Comparison of ENCODE assay signal across 14 cellular contexts in the genomic region with DNA sequence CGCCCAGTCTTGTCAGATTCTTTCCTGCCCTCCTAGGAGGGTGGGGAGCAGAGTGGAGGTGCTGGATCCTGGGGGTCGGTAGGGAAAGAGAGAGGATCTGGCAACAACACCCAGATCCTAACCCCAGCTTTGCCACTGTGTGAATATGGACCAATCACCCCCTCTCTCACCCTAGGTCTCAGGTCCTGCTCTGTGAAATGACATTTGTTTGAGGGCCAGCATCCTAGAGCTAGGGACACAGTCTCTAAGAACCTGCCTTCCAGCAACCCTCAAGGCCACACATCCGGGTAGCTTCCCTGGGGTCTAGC. TPM values are rescaled to one million over a fixed set of nuclear protein-coding genes. Genes with fewer than 3 reads are reported as not detected.
DNase-seq lines count a peak whose midpoint lies in the region; ATAC-seq, FAIRE-seq and TF ChIP-seq lines count a peak whose summit lies in the region.
"Had no signal": no experiment of that assay in that cellular context is flagged by ENCODE, and none has a peak within 500 bp of the region (broad histone marks: within the 10 kb centered on the region; RNA-seq: fewer than 3 reads in every experiment).

No MANE protein-coding gene starts in this region.

- no peak overlapping the region for H3K9ac ChIP-seq in astrocyte (ENCODE audit: low read length)
- H3K9ac ChIP-seq: KMS-11 had no signal

- H3K4me3 ChIP-seq in HEK293 (ENCODE audit: low read depth, low read length) (no peak overlapping the region), astrocyte (ENCODE audit: insufficient read depth, low read depth, low read length) (no peak overlapping the region)

- POLR2A ChIA-PET in HEK293 (lab: Yijun Ruan, JAX) = interaction anchor here (0.6 to 1.9 kb wide), 8 partner anchors 9 to 68 kb away, joined by 3 to 20 read pairs (median 4); a partner anchor contains a TSS

- TF ChIP-seq CTCF in HEK293 (tag by site-specific recombination; IDR thresholded peaks at IDR 0.05) (no peak), astrocyte (IDR thresholded peaks at IDR 0.05; ENCODE audit: insufficient read depth, low read depth, low read length) (no peak), GM10266 (IDR thresholded peaks at IDR 0.05; ENCODE audit: control insufficient read depth, insufficient read depth, low read depth, missing control alignments) (no peak)

- peaks cover 10% of the 10 kb centered on the region for H3K4me1 Mint-ChIP-seq in astrocyte (ENCODE audit: low read depth, unreplicated experiment)
- peaks cover 8% of the 10 kb centered on the region for H3K4me1 Mint-ChIP-seq in stimulated activated memory B cell treated with anti-CD40 and anti-IgM and Interleukin-4, amounts not matched to agents 10 μg/mL and 1 μg/mL and 100 μg/mL, for 72 hours
- H3K4me1 Mint-ChIP-seq in T-helper 2 cell treated with Interferon-gamma antibody and Interleukin-4, amounts not matched to agents 5 μg/mL and 100 μg/mL, for 36 hours (ENCODE audit: low read depth) = no peaks in the 10 kb centered on the region

- H2AFZ ChIP-seq in astrocyte (ENCODE audit: low read depth, low read length) = peak overlapping the region; percentile 3

- no peak overlapping the region for H3K4me3 Mint-ChIP-seq in astrocyte (ENCODE audit: unreplicated experiment)
- no peak overlapping the region for H3K4me3 Mint-ChIP-seq in stimulated activated memory B cell treated with anti-CD40 and anti-IgM and Interleukin-4, amounts not matched to agents 10 μg/mL and 1 μg/mL and 100 μg/mL, for 72 hours
- H3K4me3 Mint-ChIP-seq in T-helper 2 cell treated with Interferon-gamma antibody and Interleukin-4, amounts not matched to agents 5 μg/mL and 100 μg/mL, for 36 hours = no peak overlapping the region
- H3K4me3 Mint-ChIP-seq: activated naive CD8-positive, alpha-beta T cell treated with anti-CD3 and anti-CD28 coated beads, Interleukin-2, amount 10 ng/mL, durations not matched to agents 7 days and 5 days; nephron progenitor cell had no signal

- no peak for DNase-seq in astrocyte (ENCODE audit: low read depth)
- peak; percentile 48 for DNase-seq in islet precursor cell
- no peak for DNase-seq in hepatic stellate cell (ENCODE audit: low spot score)
- DNase-seq in T-helper 2 cell treated with Interferon-gamma antibody and Interleukin-4, amounts not matched to agents 5 μg/mL and 100 μg/mL, for 36 hours (ENCODE audit: low spot score) = no peak
- DNase-seq in GM10266 (ENCODE audit: extremely low spot score) = no peak
- DNase-seq: activated CD4-positive, CD25-positive, alpha-beta regulatory T cell; activated naive CD8-positive, alpha-beta T cell treated with anti-CD3 and anti-CD28 coated beads, Interleukin-2, amount 10 ng/mL, durations not matched to agents 7 days and 5 days; central memory CD4-positive, alpha-beta T cell; NCI-H1436; nephron progenitor cell had no signal

- no peaks in the 10 kb centered on the region for H3K27me3 ChIP-seq in astrocyte (ENCODE audit: insufficient read depth, low read length)

- no peak overlapping the region for H3K27ac Mint-ChIP-seq in astrocyte (ENCODE audit: unreplicated experiment)
- H3K27ac Mint-ChIP-seq in stimulated activated memory B cell treated with anti-CD40 and anti-IgM and Interleukin-4, amounts not matched to agents 10 μg/mL and 1 μg/mL and 100 μg/mL, for 72 hours = peak overlapping the region; percentile 58
- no peak overlapping the region for H3K27ac Mint-ChIP-seq in T-helper 2 cell treated with Interferon-gamma antibody and Interleukin-4, amounts not matched to agents 5 μg/mL and 100 μg/mL, for 36 hours
- H3K27ac Mint-ChIP-seq: activated naive CD8-positive, alpha-beta T cell treated with anti-CD3 and anti-CD28 coated beads, Interleukin-2, amount 10 ng/mL, durations not matched to agents 7 days and 5 days; nephron progenitor cell had no signal

- H3K36me3 ChIP-seq in HEK293 (ENCODE audit: control insufficient read depth in 2 of 2, insufficient read depth in 1 of 2, low read length in 2 of 2) (no peaks in the 10 kb centered on the region), astrocyte (ENCODE audit: insufficient read depth, low read length) (no peaks in the 10 kb centered on the region)

- H3K4me1 ChIP-seq in HEK293 (ENCODE audit: control insufficient read depth, insufficient read depth, low read length) = peaks cover 26% of the 10 kb centered on the region
- peaks cover 16% of the 10 kb centered on the region for H3K4me1 ChIP-seq in astrocyte (ENCODE audit: insufficient read depth, low read length)

- CTCF ChIA-PET in HEK293 (lab: Yijun Ruan, JAX) = interaction anchor here (0.6 to 2.3 kb wide), 6 partner anchors 10 to 210 kb away, joined by 3 to 10 read pairs (median 6); a partner anchor contains a TSS

- H3K79me2 ChIP-seq in astrocyte (ENCODE audit: insufficient read depth, low read length) = no peaks in the 10 kb centered on the region

- H3K9me3 ChIP-seq in HEK293 (ENCODE audit: control insufficient read depth, insufficient read depth, low read depth, low read length) (no peaks in the 10 kb centered on the region), astrocyte (ENCODE audit: insufficient read depth, low read depth, low read length) (no peaks in the 10 kb centered on the region)

- no peaks in the 10 kb centered on the region for H3K36me3 Mint-ChIP-seq in astrocyte (ENCODE audit: low read depth, unreplicated experiment)
- H3K36me3 Mint-ChIP-seq in stimulated activated memory B cell treated with anti-CD40 and anti-IgM and Interleukin-4, amounts not matched to agents 10 μg/mL and 1 μg/mL and 100 μg/mL, for 72 hours = no peaks in the 10 kb centered on the region
- H3K36me3 Mint-ChIP-seq in T-helper 2 cell treated with Interferon-gamma antibody and Interleukin-4, amounts not matched to agents 5 μg/mL and 100 μg/mL, for 36 hours (ENCODE audit: low read depth) = no peaks in the 10 kb centered on the region
- H3K36me3 Mint-ChIP-seq: activated naive CD8-positive, alpha-beta T cell treated with anti-CD3 and anti-CD28 coated beads, Interleukin-2, amount 10 ng/mL, durations not matched to agents 7 days and 5 days had no signal

- no peaks in the 10 kb centered on the region for H4K20me1 ChIP-seq in astrocyte (ENCODE audit: insufficient read depth, low read length)

- H3K27ac ChIP-seq in HEK293 (ENCODE audit: extremely low read depth, low read depth, low read length) (peak overlapping the region; percentile 65), astrocyte (ENCODE audit: low read depth, low read length) (no peak overlapping the region)
- H3K27ac ChIP-seq: HL-60, KMS-11 had no signal

- FAIRE-seq in astrocyte (lab: Jason Lieb, UNC) = no peak

- H3K9me3 Mint-ChIP-seq in astrocyte (ENCODE audit: unreplicated experiment) = no peaks in the 10 kb centered on the region
- no peaks in the 10 kb centered on the region for H3K9me3 Mint-ChIP-seq in stimulated activated memory B cell treated with anti-CD40 and anti-IgM and Interleukin-4, amounts not matched to agents 10 μg/mL and 1 μg/mL and 100 μg/mL, for 72 hours
- no peaks in the 10 kb centered on the region for H3K9me3 Mint-ChIP-seq in T-helper 2 cell treated with Interferon-gamma antibody and Interleukin-4, amounts not matched to agents 5 μg/mL and 100 μg/mL, for 36 hours
- H3K9me3 Mint-ChIP-seq: activated naive CD8-positive, alpha-beta T cell treated with anti-CD3 and anti-CD28 coated beads, Interleukin-2, amount 10 ng/mL, durations not matched to agents 7 days and 5 days had no signal

- H3K4me2 ChIP-seq in astrocyte (ENCODE audit: low read length) = no peak overlapping the region
- H3K4me2 ChIP-seq: KMS-11 had no signal

- ATAC-seq in stimulated activated memory B cell treated with anti-CD40 and anti-IgM and Interleukin-4, amounts not matched to agents 10 μg/mL and 1 μg/mL and 100 μg/mL, for 72 hours = no peak

- no peaks in the 10 kb centered on the region for H3K27me3 Mint-ChIP-seq in astrocyte (ENCODE audit: low read depth, unreplicated experiment)
- no peaks in the 10 kb centered on the region for H3K27me3 Mint-ChIP-seq in stimulated activated memory B cell treated with anti-CD40 and anti-IgM and Interleukin-4, amounts not matched to agents 10 μg/mL and 1 μg/mL and 100 μg/mL, for 72 hours
- H3K27me3 Mint-ChIP-seq in T-helper 2 cell treated with Interferon-gamma antibody and Interleukin-4, amounts not matched to agents 5 μg/mL and 100 μg/mL, for 36 hours (ENCODE audit: low read depth) = peaks cover 15% of the 10 kb centered on the region

TF ChIP-seq in HEK293, 187 proteins besides CTCF, POLR2A, EP300 and RAD21:
- TF ChIP-seq ZNF248 (tag by site-specific recombination; IDR thresholded peaks at IDR 0.05) (no peak), ZBTB48 (tag by site-specific recombination; IDR thresholded peaks at IDR 0.05) (peak; percentile 85), ZBTB8A (tag by site-specific recombination; IDR thresholded peaks at IDR 0.05) (no peak)
- TF ChIP-seq, protein P1, sequence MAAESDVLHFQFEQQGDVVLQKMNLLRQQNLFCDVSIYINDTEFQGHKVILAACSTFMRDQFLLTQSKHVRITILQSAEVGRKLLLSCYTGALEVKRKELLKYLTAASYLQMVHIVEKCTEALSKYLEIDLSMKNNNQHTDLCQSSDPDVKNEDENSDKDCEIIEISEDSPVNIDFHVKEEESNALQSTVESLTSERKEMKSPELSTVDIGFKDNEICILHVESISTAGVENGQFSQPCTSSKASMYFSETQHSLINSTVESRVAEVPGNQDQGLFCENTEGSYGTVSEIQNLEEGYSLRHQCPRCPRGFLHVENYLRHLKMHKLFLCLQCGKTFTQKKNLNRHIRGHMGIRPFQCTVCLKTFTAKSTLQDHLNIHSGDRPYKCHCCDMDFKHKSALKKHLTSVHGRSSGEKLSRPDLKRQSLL (tag by site-specific recombination; IDR thresholded peaks at IDR 0.05) = 0 out of 2 replicates have a peak, but pooled peaks have one; percentile 7

RNA-seq across cellular contexts. Expression of a gene that starts 28.4 kb away (rescaled TPM):
- 10.8 and 11.0 TPM in 2 replicates for total RNA-seq in astrocyte
